ENCODE assay signal across 23 cellular contexts in genomic region chr18:79563949-79564348, GRCh38.
"Had no signal": no experiment of that assay in that cellular context is flagged by ENCODE, and none has a peak within 500 bp of the region (broad histone marks: within the 10 kb centered on the region; RNA-seq: fewer than 3 reads in every experiment).

No MANE protein-coding gene starts in this region.

- H3K27me3 Mint-ChIP-seq: memory B cell; naive thymus-derived CD4-positive, alpha-beta T cell; natural killer cell treated with Interleukin-12 subunit alpha and Interleukin-12 subunit beta and Interleukin-15 and Interleukin-18, amount 100 ng/mL, for 72 hours; stimulated activated naive CD8-positive, alpha-beta T cell treated with anti-CD3 and anti-CD28 coated beads, Interleukin-15, amount 100 ng/mL, for 72 hours had no signal

- H3K4me3 ChIP-seq: left ventricle myocardium inferior, lung, mucosa of descending colon, ovary, right atrium auricular region, skin epidermis, spleen, tibial nerve, vagina had no signal

- H3K27ac ChIP-seq: left ventricle myocardium inferior, ovary, right atrium auricular region, skin epidermis, spleen, tibial nerve, vagina had no signal

- H3K4me3 Mint-ChIP-seq: immature natural killer cell; memory B cell; naive thymus-derived CD4-positive, alpha-beta T cell; natural killer cell treated with Interleukin-12 subunit alpha and Interleukin-12 subunit beta and Interleukin-15 and Interleukin-18, amount 100 ng/mL, for 72 hours; stimulated activated effector memory CD8-positive, alpha-beta T cell treated with anti-CD3 and anti-CD28 coated beads, Interleukin-12 subunit alpha, Interleukin-12 subunit beta, amount 100 ng/mL, for 72 hours; stimulated activated naive CD8-positive, alpha-beta T cell treated with anti-CD3 and anti-CD28 coated beads, Interleukin-15, amount 100 ng/mL, for 72 hours; type B pancreatic cell had no signal

- ATAC-seq: mucosa of descending colon; naive thymus-derived CD4-positive, alpha-beta T cell; natural killer cell treated with Interleukin-12 subunit alpha and Interleukin-12 subunit beta and Interleukin-15 and Interleukin-18, amount 100 ng/mL, for 72 hours; sciatic nerve; stimulated activated effector memory CD8-positive, alpha-beta T cell treated with anti-CD3 and anti-CD28 coated beads, Interleukin-12 subunit alpha, Interleukin-12 subunit beta, amount 100 ng/mL, for 72 hours; stimulated activated naive CD8-positive, alpha-beta T cell treated with anti-CD3 and anti-CD28 coated beads, Interleukin-15, amount 100 ng/mL, for 72 hours had no signal

- FAIRE-seq: islet of Langerhans had no signal

- H3K36me3 ChIP-seq: left ventricle myocardium inferior, ovary, right atrium auricular region, spleen, tibial nerve, vagina had no signal

- DNase-seq: hypothalamus; immature natural killer cell; left ventricle myocardium inferior; midbrain; mucosa of descending colon; naive thymus-derived CD4-positive, alpha-beta T cell; ovary; stimulated activated CD4-positive, alpha-beta T cell treated with anti-CD3 and anti-CD28 coated beads, Interleukin-4, amount 100 ng/mL, for 24 hours; stimulated activated naive CD4-positive, alpha-beta T cell; stimulated activated naive CD8-positive, alpha-beta T cell treated with anti-CD3 and anti-CD28 coated beads, Interleukin-15, amount 100 ng/mL, for 72 hours; substantia nigra had no signal

- H3K27me3 ChIP-seq: ovary, right atrium auricular region, vagina had no signal

- H3K9me3 ChIP-seq: left ventricle myocardium inferior, mucosa of descending colon, ovary, right atrium auricular region, spleen, vagina had no signal

- H3K4me1 Mint-ChIP-seq: immature natural killer cell; memory B cell; naive thymus-derived CD4-positive, alpha-beta T cell; stimulated activated naive CD8-positive, alpha-beta T cell treated with anti-CD3 and anti-CD28 coated beads, Interleukin-15, amount 100 ng/mL, for 72 hours had no signal

- H3K9me3 Mint-ChIP-seq: immature natural killer cell; natural killer cell treated with Interleukin-12 subunit alpha and Interleukin-12 subunit beta and Interleukin-15 and Interleukin-18, amount 100 ng/mL, for 72 hours; stimulated activated effector memory CD8-positive, alpha-beta T cell treated with anti-CD3 and anti-CD28 coated beads, Interleukin-12 subunit alpha, Interleukin-12 subunit beta, amount 100 ng/mL, for 72 hours; type B pancreatic cell had no signal

- H3K36me3 Mint-ChIP-seq: immature natural killer cell; memory B cell; naive thymus-derived CD4-positive, alpha-beta T cell; natural killer cell treated with Interleukin-12 subunit alpha and Interleukin-12 subunit beta and Interleukin-15 and Interleukin-18, amount 100 ng/mL, for 72 hours; stimulated activated effector memory CD8-positive, alpha-beta T cell treated with anti-CD3 and anti-CD28 coated beads, Interleukin-12 subunit alpha, Interleukin-12 subunit beta, amount 100 ng/mL, for 72 hours; type B pancreatic cell had no signal
